Comparison of ENCODE assay signal across 8 cellular contexts in genomic region chr1:201792534-201793305, GRCh38. TPM values are rescaled to one million over a fixed set of nuclear protein-coding genes. Genes with fewer than 3 reads are reported as not detected.
A peak's percentile ranks its signal among the peaks of the same experiment; 100 is the strongest.
DNase-seq lines count a peak whose midpoint lies in the region; ATAC-seq and TF ChIP-seq lines count a peak whose summit lies in the region.

No MANE protein-coding gene starts in this region.

- no peaks in the 10 kb centered on the region for H3K4me1 ChIP-seq in CD4-positive, CD25-positive, alpha-beta regulatory T cell (ENCODE audit: control insufficient read depth, insufficient read depth, low read length, poor library complexity, severe bottlenecking)
- H3K4me1 ChIP-seq in lung (ENCODE audit: control insufficient read depth in 2 of 2, insufficient read depth in 2 of 2, low read length in 2 of 2), result peaks cover 6 to 28% of the 10 kb centered on the region in 2 donors

- no peaks in the 10 kb centered on the region for H3K36me3 ChIP-seq in CD4-positive, CD25-positive, alpha-beta regulatory T cell (ENCODE audit: control insufficient read depth, insufficient read depth, low read length)
- H3K36me3 ChIP-seq in lung (ENCODE audit: control insufficient read depth in 2 of 2, insufficient read depth in 2 of 2, low read length in 2 of 2), result peaks cover 7 to 17% of the 10 kb centered on the region in 2 donors

- no peak overlapping the region for H3K4me3 Mint-ChIP-seq in CD4-positive, CD25-positive, alpha-beta regulatory T cell
- no peak overlapping the region for H3K4me3 Mint-ChIP-seq in HFFc6

- peaks cover 8% of the 10 kb centered on the region for H3K36me3 Mint-ChIP-seq in CD4-positive, CD25-positive, alpha-beta regulatory T cell
- H3K36me3 Mint-ChIP-seq in HFFc6 (ENCODE audit: low read depth), result peaks cover 61% of the 10 kb centered on the region

- no peak overlapping the region for H3K27ac Mint-ChIP-seq in CD4-positive, CD25-positive, alpha-beta regulatory T cell
- peak overlapping the region; percentile 79 for H3K27ac Mint-ChIP-seq in HFFc6

- no peaks in the 10 kb centered on the region for H3K9me3 ChIP-seq in CD4-positive, CD25-positive, alpha-beta regulatory T cell (ENCODE audit: control insufficient read depth in 2 of 2, low read length in 2 of 2)
- no peaks in the 10 kb centered on the region for H3K9me3 ChIP-seq in lung (ENCODE audit: control insufficient read depth in 2 of 2, insufficient read depth in 1 of 2, low read length in 1 of 2)

- peak; percentile 21 to 49 (median 27) for DNase-seq in CD4-positive, CD25-positive, alpha-beta regulatory T cell
- DNase-seq in HFFc6 (peak; percentile 82), NCI-H69 (lab: John Stamatoyannopoulos, UW) (peak; percentile 94), lung (ENCODE audit: low spot score) (peak; percentile 82)
- peak; percentile 24 to 31 for DNase-seq in activated CD4-positive, alpha-beta T cell treated with anti-CD3 and anti-CD28 coated beads, Interleukin-2, amount 50 U/mL, for 4 hours
- DNase-seq in effector CD4-positive, alpha-beta T cell, result peak; percentile 23
- peak; percentile 11 to 40 (median 32) for DNase-seq in stimulated activated CD4-positive, alpha-beta T cell treated with anti-CD3 and anti-CD28 coated beads, TNF-alpha, amount 100 ng/mL, for 48 hours (ENCODE audit: low read depth in 3 of 3)

- no peak overlapping the region for H3K27ac ChIP-seq in CD4-positive, CD25-positive, alpha-beta regulatory T cell (ENCODE audit: insufficient read depth, low read length, poor library complexity, severe bottlenecking)
- peak overlapping the region; percentile 72 to 75 for H3K27ac ChIP-seq in lung (ENCODE audit: low read depth in 1 of 2, low read length in 1 of 2)

- peaks cover 0 to 2% (median 0%) of the 10 kb centered on the region in 4 donors for H3K4me1 Mint-ChIP-seq in CD4-positive, CD25-positive, alpha-beta regulatory T cell
- peaks cover 56% of the 10 kb centered on the region for H3K4me1 Mint-ChIP-seq in HFFc6 (ENCODE audit: low read depth)

- H3K27me3 ChIP-seq in CD4-positive, CD25-positive, alpha-beta regulatory T cell (ENCODE audit: control insufficient read depth, insufficient read depth, low read length), result no peaks in the 10 kb centered on the region
- no peaks in the 10 kb centered on the region for H3K27me3 ChIP-seq in lung (ENCODE audit: control insufficient read depth, insufficient read depth)

- H3K4me3 ChIP-seq in CD4-positive, CD25-positive, alpha-beta regulatory T cell (ENCODE audit: low read depth, low read length), result no peak overlapping the region
- H3K4me3 ChIP-seq in lung, result no peak overlapping the region

- WGBS in lung, 2 donors, result 59 to 65% methylated on average over 9 of the region's 9 CpGs

- H3K9me3 Mint-ChIP-seq in CD4-positive, CD25-positive, alpha-beta regulatory T cell, result peaks cover 0 to 2% (median 0%) of the 10 kb centered on the region in 7 donors
- H3K9me3 Mint-ChIP-seq in HFFc6, result no peaks in the 10 kb centered on the region

- H3K27me3 Mint-ChIP-seq in CD4-positive, CD25-positive, alpha-beta regulatory T cell, result peaks cover 4% of the 10 kb centered on the region
- peaks cover 1% of the 10 kb centered on the region; the same call in 1 of the 2 replicates for H3K27me3 Mint-ChIP-seq in HFFc6 (ENCODE audit: insufficient read depth)

- ATAC-seq in CD4-positive, CD25-positive, alpha-beta regulatory T cell (ENCODE audit: low read depth in 2 of 2), result peak in 1 of 2 donors; percentile 37
- peak; percentile 87 for ATAC-seq in lung (ENCODE audit: insufficient read depth, low FRiP score)
- no peak for ATAC-seq in GM19397 (IDR thresholded peaks at IDR 0.05; ENCODE audit: unreplicated experiment)

- TF ChIP-seq CTCF in HFFc6 (IDR thresholded peaks at IDR 0.05) (peak; percentile 99), lung (IDR thresholded peaks at IDR 0.05; ENCODE audit: control extremely low read depth, extremely low read depth) (peak; percentile 90)

RNA-seq across cellular contexts. Expression of gene IPO9, which starts 36.2 kb away (rescaled TPM):
- 31.3 TPM for total RNA-seq in CD4-positive, CD25-positive, alpha-beta regulatory T cell
- 10 to 100 TPM; 13.9 to 23.6 (median 14.7) TPM for polyA plus RNA-seq in CD4-positive, CD25-positive, alpha-beta regulatory T cell
- 10 to 100 TPM; 54.1 to 77.8 (median 63.6) TPM for total RNA-seq in HFFc6 (2021; fragmentation: NEBNext Ultra II Directional; extraction: Animal tissue kit (Norgen Biotek cat#: 25700))
- total RNA-seq in lung, result 10 to 100 TPM; 37.2 to 52.3 TPM
- polyA plus RNA-seq in lung, result 10 to 100 TPM; 16.7 to 24.4 TPM

Comparison
In these comparisons a context has a peak if more than half of its experiments do, and no peak if none do; other contexts are left out.
1. DNase-seq: peak in every context shown above with its lines; median percentile 94 in NCI-H69; 82 in HFFc6; 82 in lung; 32 in stimulated activated CD4-positive, alpha-beta T cell treated with anti-CD3 and anti-CD28 coated beads, TNF-alpha, amount 100 ng/mL, for 48 hours; 28 in activated CD4-positive, alpha-beta T cell treated with anti-CD3 and anti-CD28 coated beads, Interleukin-2, amount 50 U/mL, for 4 hours; 27 in CD4-positive, CD25-positive, alpha-beta regulatory T cell; 23 in effector CD4-positive, alpha-beta T cell.